17 cellular contexts compared by ENCODE assay signal in genomic region chr1:176720835-176721234, GRCh38.
A peak's percentile ranks its signal among the peaks of the same experiment; 100 is the strongest.
DNase-seq lines count a peak whose midpoint lies in the region; ATAC-seq and TF ChIP-seq lines count a peak whose summit lies in the region.
"Had no signal": no experiment of that assay in that cellular context is flagged by ENCODE, and none has a peak within 500 bp of the region (broad histone marks: within the 10 kb centered on the region; RNA-seq: fewer than 3 reads in every experiment).

No MANE protein-coding gene starts in this region.

- H3K4me1 Mint-ChIP-seq in MCF 10A (ENCODE audit: insufficient read depth, unreplicated experiment): no peaks in the 10 kb centered on the region
- H3K4me1 Mint-ChIP-seq: B cell had no signal

- H3K36me3 Mint-ChIP-seq in MCF 10A (ENCODE audit: insufficient read depth, unreplicated experiment): peaks cover 6% of the 10 kb centered on the region
- H3K36me3 Mint-ChIP-seq: CD8-positive, alpha-beta T cell had no signal

- TF ChIP-seq CTCF in MCF 10A (IDR thresholded peaks at IDR 0.05; ENCODE audit: unreplicated experiment) (no peak), mammary epithelial cell (conservative IDR thresholded peaks at IDR 0.05 in 1 of 2, IDR thresholded peaks at IDR 0.05 in 1 of 2; ENCODE audit: extremely low read depth in 1 of 2, insufficient read depth in 1 of 2, low read depth in 1 of 2, low read length in 2 of 2) (no peak), fibroblast of mammary gland (conservative IDR thresholded peaks at IDR 0.05; ENCODE audit: control insufficient read depth, insufficient read depth, low read depth, low read length) (no peak)

- dilution Hi-C loops in mammary epithelial cell (cut with HindIII; ENCODE audit: low sequenced_read_pairs): no loop called here

- BruUV-seq in MCF 10A (replicated peaks; lab: Mats Ljungman, UMichigan) (no TSS peak), mammary epithelial cell (replicated peaks; lab: Mats Ljungman, UMichigan) (no TSS peak)

- 91% methylated on average over 1 of the region's 1 CpG for WGBS in mammary epithelial cell (ENCODE audit: low coverage, missing lambda C conversion rate)

- H3K9ac ChIP-seq in mammary epithelial cell (ENCODE audit: insufficient read depth, low read length): no peak overlapping the region
- H3K9ac ChIP-seq: BLaER1 treated with 17β-estradiol and CSF1 and Interleukin-3, amounts not matched to agents 10 nM and 100 nM had no signal

- no peak overlapping the region for H3K4me3 Mint-ChIP-seq in MCF 10A (ENCODE audit: unreplicated experiment)
- H3K4me3 Mint-ChIP-seq: B cell; CD8-positive, alpha-beta T cell; HFFc6 had no signal

- no peaks in the 10 kb centered on the region for H3K4me1 ChIP-seq in mammary epithelial cell (ENCODE audit: insufficient read depth, low read length)
- H3K4me1 ChIP-seq: BLaER1 treated with 17β-estradiol and CSF1 and Interleukin-3, amounts not matched to agents 10 nM and 100 nM had no signal

- no peaks in the 10 kb centered on the region for H3K36me3 ChIP-seq in mammary epithelial cell (ENCODE audit: insufficient read depth, low read length)
- H3K36me3 ChIP-seq: BLaER1 treated with 17β-estradiol and CSF1 and Interleukin-3, amounts not matched to agents 10 nM and 100 nM had no signal

- no peak overlapping the region for H2AFZ ChIP-seq in mammary epithelial cell (ENCODE audit: low read depth, low read length)

- POLR2A ChIA-PET in MCF 10A (lab: Yijun Ruan, JAX): interaction anchor here (0.9 kb wide), 1 partner anchor 14 kb away, joined by 3 read pairs; no protein-coding TSS in a partner anchor

- ATAC-seq in HG03108 (IDR thresholded peaks at IDR 0.05; ENCODE audit: unreplicated experiment): no peak
- ATAC-seq: CD8-positive, alpha-beta T cell; HCT116 had no signal

- H3K4me2 ChIP-seq in mammary epithelial cell (ENCODE audit: insufficient read depth, low read depth, low read length): no peak overlapping the region
- H3K4me2 ChIP-seq: BLaER1 treated with 17β-estradiol and CSF1 and Interleukin-3, amounts not matched to agents 10 nM and 100 nM had no signal

- peak; percentile 22 for DNase-seq in MCF 10A (ENCODE audit: unreplicated experiment)
- no peak for DNase-seq in mammary epithelial cell
- DNase-seq in NCI-H446 treated with DMSO at 0.1 percent for 48 hours (lab: John Stamatoyannopoulos, UW): peak; percentile 14
- DNase-seq in cerebellar cortex (ENCODE audit: low spot score): peak; percentile 65
- DNase-seq in fibroblast of mammary gland (ENCODE audit: low read depth): peak; percentile 19
- DNase-seq in NCI-H187 treated with DMSO at 0.1 percent for 48 hours (lab: John Stamatoyannopoulos, UW): no peak
- DNase-seq in activated CD4-positive, alpha-beta T cell treated with anti-CD3 and anti-CD28 coated beads for 48 hours: no peak
- DNase-seq: CD8-positive, alpha-beta T cell; COR-L47; DMS153; DMS79; GF-D8; HFFc6 had no signal

- no peaks in the 10 kb centered on the region for H3K27me3 Mint-ChIP-seq in MCF 10A (ENCODE audit: insufficient read depth, unreplicated experiment)
- H3K27me3 Mint-ChIP-seq: B cell had no signal

- no peaks in the 10 kb centered on the region for H3K27me3 ChIP-seq in mammary epithelial cell (ENCODE audit: insufficient read depth, low read length)
- H3K27me3 ChIP-seq: BLaER1 treated with 17β-estradiol and CSF1 and Interleukin-3, amounts not matched to agents 10 nM and 100 nM had no signal

- in situ Hi-C loops in mammary epithelial cell (cut with MboI; ENCODE audit: low sequenced_read_pairs in 2 of 2): no loop called here

- H4K20me1 ChIP-seq in mammary epithelial cell (ENCODE audit: insufficient read depth, low read length): no peaks in the 10 kb centered on the region
- H4K20me1 ChIP-seq: BLaER1 treated with 17β-estradiol and CSF1 and Interleukin-3, amounts not matched to agents 10 nM and 100 nM had no signal

- no peak overlapping the region for H3K27ac ChIP-seq in mammary epithelial cell (ENCODE audit: insufficient read depth, low read depth, low read length)
- H3K27ac ChIP-seq: BLaER1 treated with 17β-estradiol and CSF1 and Interleukin-3, amounts not matched to agents 10 nM and 100 nM had no signal

- H3K4me3 ChIP-seq in mammary epithelial cell (replicated peaks in 1 of 3; ENCODE audit: insufficient read depth in 1 of 3, low read depth in 2 of 3, low read length in 3 of 3): no peak overlapping the region
- H3K4me3 ChIP-seq in fibroblast of mammary gland (ENCODE audit: control insufficient read depth, low read depth, low read length): no peak overlapping the region
- H3K4me3 ChIP-seq: BLaER1 treated with 17β-estradiol and CSF1 and Interleukin-3, amounts not matched to agents 10 nM and 100 nM had no signal

- intact Hi-C loops in MCF 10A (cut with micrococcal nuclease): no loop called here
- intact Hi-C loops in mammary epithelial cell (cut with micrococcal nuclease): no loop called here

- CTCF ChIA-PET in MCF 10A (lab: Yijun Ruan, JAX) (interaction anchor here (0.5 to 1.6 kb wide), 3 partner anchors 160 to 424 kb away, joined by 3 to 6 read pairs (median 3); no protein-coding TSS in a partner anchor), mammary epithelial cell (lab: Charles Lee; ENCODE audit: low non-redundant PET) (no interaction called here)

- no peaks in the 10 kb centered on the region for H3K79me2 ChIP-seq in mammary epithelial cell (ENCODE audit: insufficient read depth, low read length)

- H3K9me3 ChIP-seq in mammary epithelial cell (replicated peaks; ENCODE audit: insufficient read depth, low read length): no peaks in the 10 kb centered on the region
- H3K9me3 ChIP-seq: BLaER1 treated with 17β-estradiol and CSF1 and Interleukin-3, amounts not matched to agents 10 nM and 100 nM had no signal

- no peaks in the 10 kb centered on the region for H3K9me3 Mint-ChIP-seq in MCF 10A (ENCODE audit: unreplicated experiment)
- H3K9me3 Mint-ChIP-seq: CD8-positive, alpha-beta T cell had no signal

- no peak overlapping the region for H3K27ac Mint-ChIP-seq in MCF 10A (ENCODE audit: low read depth, unreplicated experiment)
- H3K27ac Mint-ChIP-seq: B cell; CD8-positive, alpha-beta T cell; HFFc6 had no signal

Comparison
In these comparisons a context has a peak if more than half of its experiments do, and no peak if none do; other contexts are left out.
1. DNase-seq: peak in MCF 10A (single experiment), NCI-H446 treated with DMSO at 0.1 percent for 48 hours (single experiment), cerebellar cortex (single experiment) and fibroblast of mammary gland (single experiment); none in mammary epithelial cell (single experiment), NCI-H187 treated with DMSO at 0.1 percent for 48 hours (single experiment) and activated CD4-positive, alpha-beta T cell treated with anti-CD3 and anti-CD28 coated beads for 48 hours (single experiment).